In the genomic region with DNA sequence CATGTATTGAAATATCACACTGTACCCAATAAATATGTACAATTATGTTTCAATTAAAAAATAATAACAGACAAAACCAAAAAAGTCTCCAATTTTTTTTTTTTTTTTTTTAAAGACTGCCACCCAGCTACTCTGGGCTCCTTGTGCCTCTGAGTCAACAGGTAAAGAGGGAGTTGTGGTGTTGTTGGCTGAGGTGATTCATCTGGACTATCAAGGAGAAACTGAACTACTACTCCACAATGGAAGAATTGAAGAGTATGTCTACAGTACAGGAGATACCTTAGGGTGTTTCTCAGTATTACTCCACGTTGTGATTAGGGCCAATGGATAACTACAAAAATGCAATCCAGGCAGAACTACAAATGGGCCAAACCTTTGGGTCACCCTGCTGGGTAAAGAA, we compare ENCODE assay signal across 29 cellular contexts.
DNase-seq lines count a peak whose midpoint lies in the region; ATAC-seq, FAIRE-seq and TF ChIP-seq lines count a peak whose summit lies in the region.
"Had no signal": no experiment of that assay in that cellular context is flagged by ENCODE, and none has a peak within 500 bp of the region (broad histone marks: within the 10 kb centered on the region; RNA-seq: fewer than 3 reads in every experiment).

No MANE protein-coding gene starts in this region.

- H3K9me3 ChIP-seq in mammary epithelial cell (replicated peaks; ENCODE audit: insufficient read depth, low read length), result no peaks in the 10 kb centered on the region
- peaks cover 0 to 9% of the 10 kb centered on the region in 2 donors for H3K9me3 ChIP-seq in left lung
- H3K9me3 ChIP-seq: adrenal gland, SJSA1, uterus had no signal

- no peak overlapping the region for H3K9ac ChIP-seq in mammary epithelial cell (ENCODE audit: insufficient read depth, low read length)
- H3K9ac ChIP-seq: KMS-11, neural progenitor cell had no signal

- H4K20me1 ChIP-seq in mammary epithelial cell (ENCODE audit: insufficient read depth, low read length), result no peaks in the 10 kb centered on the region

- no peaks in the 10 kb centered on the region for H3K27me3 ChIP-seq in mammary epithelial cell (ENCODE audit: insufficient read depth, low read length)
- no peaks in the 10 kb centered on the region for H3K27me3 ChIP-seq in left lung
- H3K27me3 ChIP-seq: adrenal gland, neural progenitor cell, SJSA1, uterus had no signal

- H3K4me3 ChIP-seq in mammary epithelial cell (replicated peaks in 1 of 3; ENCODE audit: insufficient read depth in 1 of 3, low read depth in 2 of 3, low read length in 3 of 3) (no peak overlapping the region), left lung (no peak overlapping the region)
- H3K4me3 ChIP-seq: adrenal gland, neural progenitor cell, SJSA1, smooth muscle cell, uterus had no signal

- in situ Hi-C loops in mammary epithelial cell (cut with MboI; ENCODE audit: low sequenced_read_pairs in 2 of 2), result no loop called here

- ATAC-seq in left lung (peak; percentile 79), HG03378 (IDR thresholded peaks at IDR 0.05; ENCODE audit: unreplicated experiment) (no peak)
- ATAC-seq: CD8-positive, alpha-beta T cell; left ventricle myocardium superior; right cardiac atrium had no signal

- H3K4me1 ChIP-seq in mammary epithelial cell (ENCODE audit: insufficient read depth, low read length) (peaks cover 5% of the 10 kb centered on the region), left lung (no peaks in the 10 kb centered on the region)
- H3K4me1 ChIP-seq: adrenal gland, neural progenitor cell, SJSA1, uterus had no signal

- TF ChIP-seq CTCF in mammary epithelial cell (conservative IDR thresholded peaks at IDR 0.05 in 1 of 2, IDR thresholded peaks at IDR 0.05 in 1 of 2; ENCODE audit: extremely low read depth in 1 of 2, insufficient read depth in 1 of 2, low read depth in 1 of 2, low read length in 2 of 2) (no peak), left lung (IDR thresholded peaks at IDR 0.05) (no peak)

- H3K4me2 ChIP-seq in mammary epithelial cell (ENCODE audit: insufficient read depth, low read depth, low read length), result no peak overlapping the region
- H3K4me2 ChIP-seq: KMS-11, neural progenitor cell, smooth muscle cell had no signal

- TF ChIP-seq POLR2A in H54 (IDR thresholded peaks at IDR 0.05; ENCODE audit: low read depth, low read length), result no peak

- intact Hi-C loops in mammary epithelial cell (cut with micrococcal nuclease) (no loop called here), left lung (cut with DNase I) (no loop called here)

- DNase-seq in H54 (ENCODE audit: insufficient read length, low spot score), result peak; percentile 10
- peak; percentile 66 for DNase-seq in NCI-H2029 (lab: John Stamatoyannopoulos, UW)
- peak; percentile 91 for DNase-seq in mammary epithelial cell
- no peak for DNase-seq in left lung
- no peak for DNase-seq in SW 1271 (lab: John Stamatoyannopoulos, UW)
- DNase-seq in activated CD4-positive, CD25-positive, alpha-beta regulatory T cell treated with anti-CD3 and anti-CD28 coated beads, Interleukin-2, amount 50 U/mL, for 72 hours, result no peak
- DNase-seq: ACHN; activated CD4-positive, alpha-beta T cell treated with anti-CD3 and anti-CD28 coated beads, Interleukin-2, amount 10 ng/mL, durations not matched to agents 7 days and 5 days; activated T-cell treated with anti-CD3 and anti-CD28 coated beads, Interleukin-2, amount 50 U/mL, for 1 hour; adrenal gland; CD8-positive, alpha-beta T cell; DMS 273 treated with DMSO at 0.1 percent for 48 hours; effector CD4-positive, alpha-beta T cell; H9; left ventricle myocardium superior; NCI-H1436; NCI-H2107; NCI-H446; NCI-H748 treated with DMSO at 0.1 percent for 48 hours; right cardiac atrium; uterus; WERI-Rb-1 had no signal

- no peak overlapping the region for H2AFZ ChIP-seq in mammary epithelial cell (ENCODE audit: low read depth, low read length)
- H2AFZ ChIP-seq: neural progenitor cell had no signal

- H3K79me2 ChIP-seq in mammary epithelial cell (ENCODE audit: insufficient read depth, low read length), result no peaks in the 10 kb centered on the region

- CTCF ChIA-PET in mammary epithelial cell (lab: Charles Lee; ENCODE audit: low non-redundant PET), result no interaction called here

- peak; percentile 30 for FAIRE-seq in H54 (lab: Jason Lieb, UNC)
- FAIRE-seq: GM12892 had no signal

- WGBS in mammary epithelial cell (ENCODE audit: low coverage, missing lambda C conversion rate), result 13% methylated on average over 1 of the region's 1 CpG

- BruUV-seq in mammary epithelial cell (replicated peaks; lab: Mats Ljungman, UMichigan), result no TSS peak

- H3K27ac ChIP-seq in mammary epithelial cell (ENCODE audit: insufficient read depth, low read depth, low read length) (peak overlapping the region; percentile 40), left lung (no peak overlapping the region)
- H3K27ac ChIP-seq: adrenal gland, HL-60, KMS-11, neural progenitor cell, SJSA1, uterus, WERI-Rb-1 had no signal

- H3K36me3 ChIP-seq in mammary epithelial cell (ENCODE audit: insufficient read depth, low read length), result no peaks in the 10 kb centered on the region
- peaks cover 0 to 6% of the 10 kb centered on the region in 2 donors for H3K36me3 ChIP-seq in left lung
- H3K36me3 ChIP-seq: adrenal gland, neural progenitor cell, uterus had no signal

- dilution Hi-C loops in mammary epithelial cell (cut with HindIII; ENCODE audit: low sequenced_read_pairs), result no loop called here

Comparison
In these comparisons a context has a peak if more than half of its experiments do, and no peak if none do; other contexts are left out.
1. DNase-seq: peak in H54 (single experiment), NCI-H2029 (single experiment) and mammary epithelial cell (single experiment); none in left lung (0 of 2), SW 1271 (0 of 2) and activated CD4-positive, CD25-positive, alpha-beta regulatory T cell treated with anti-CD3 and anti-CD28 coated beads, Interleukin-2, amount 50 U/mL, for 72 hours (single experiment).